1 cellular context compared by ENCODE assay signal in the genomic region with DNA sequence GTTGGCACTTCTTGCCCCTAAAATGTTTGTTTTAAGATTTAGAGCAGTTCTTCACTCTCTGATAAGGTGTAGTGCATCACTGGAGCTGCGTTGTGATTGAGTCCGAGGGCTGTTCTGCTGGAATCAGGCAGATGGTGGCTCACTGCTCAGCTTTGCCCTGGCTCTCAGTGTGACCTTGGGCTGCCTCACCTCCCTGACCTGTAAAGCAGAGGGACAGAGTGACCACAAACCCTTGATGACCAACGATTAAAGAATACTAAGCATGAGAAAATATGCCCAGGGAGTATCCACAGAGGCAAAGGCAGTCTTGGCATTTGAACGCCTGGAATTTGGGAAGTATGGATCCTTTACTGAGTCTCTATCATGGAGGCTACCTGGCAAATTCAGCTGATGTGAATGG.
TF ChIP-seq lines count a peak whose summit lies in the region.

No MANE protein-coding gene starts in this region.

TF ChIP-seq in A549, 52 proteins besides CTCF, POLR2A, EP300 and RAD21 (continued from another document):
- TF ChIP-seq, protein P1, sequence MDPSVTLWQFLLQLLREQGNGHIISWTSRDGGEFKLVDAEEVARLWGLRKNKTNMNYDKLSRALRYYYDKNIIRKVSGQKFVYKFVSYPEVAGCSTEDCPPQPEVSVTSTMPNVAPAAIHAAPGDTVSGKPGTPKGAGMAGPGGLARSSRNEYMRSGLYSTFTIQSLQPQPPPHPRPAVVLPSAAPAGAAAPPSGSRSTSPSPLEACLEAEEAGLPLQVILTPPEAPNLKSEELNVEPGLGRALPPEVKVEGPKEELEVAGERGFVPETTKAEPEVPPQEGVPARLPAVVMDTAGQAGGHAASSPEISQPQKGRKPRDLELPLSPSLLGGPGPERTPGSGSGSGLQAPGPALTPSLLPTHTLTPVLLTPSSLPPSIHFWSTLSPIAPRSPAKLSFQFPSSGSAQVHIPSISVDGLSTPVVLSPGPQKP (IDR thresholded peaks at IDR 0.05; ENCODE audit: low read depth, low read length): no peak
- no peak for TF ChIP-seq SREBF2 (IDR thresholded peaks at IDR 0.05)
- no peak for TF ChIP-seq JUN (IDR thresholded peaks at IDR 0.05)
- TF ChIP-seq JUNB (IDR thresholded peaks at IDR 0.05): no peak
- no peak for TF ChIP-seq HEYL (CRISPR knock-in tag; IDR thresholded peaks at IDR 0.05)
- TF ChIP-seq, protein P2, sequence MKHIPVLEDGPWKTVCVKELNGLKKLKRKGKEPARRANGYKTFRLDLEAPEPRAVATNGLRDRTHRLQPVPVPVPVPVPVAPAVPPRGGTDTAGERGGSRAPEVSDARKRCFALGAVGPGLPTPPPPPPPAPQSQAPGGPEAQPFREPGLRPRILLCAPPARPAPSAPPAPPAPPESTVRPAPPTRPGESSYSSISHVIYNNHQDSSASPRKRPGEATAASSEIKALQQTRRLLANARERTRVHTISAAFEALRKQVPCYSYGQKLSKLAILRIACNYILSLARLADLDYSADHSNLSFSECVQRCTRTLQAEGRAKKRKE (CRISPR knock-in tag; IDR thresholded peaks at IDR 0.05; ENCODE audit: low read depth): no peak
- no peak for TF ChIP-seq BHLHE40 (IDR thresholded peaks at IDR 0.05; ENCODE audit: low read depth, low read length)
- no peak for TF ChIP-seq HDAC2 (IDR thresholded peaks at IDR 0.05)
- TF ChIP-seq POLR2AphosphoS2 (conservative IDR thresholded peaks at IDR 0.05; ENCODE audit: low read length): no peak; the same call in 1 of the 2 replicates
- TF ChIP-seq, protein P3, sequence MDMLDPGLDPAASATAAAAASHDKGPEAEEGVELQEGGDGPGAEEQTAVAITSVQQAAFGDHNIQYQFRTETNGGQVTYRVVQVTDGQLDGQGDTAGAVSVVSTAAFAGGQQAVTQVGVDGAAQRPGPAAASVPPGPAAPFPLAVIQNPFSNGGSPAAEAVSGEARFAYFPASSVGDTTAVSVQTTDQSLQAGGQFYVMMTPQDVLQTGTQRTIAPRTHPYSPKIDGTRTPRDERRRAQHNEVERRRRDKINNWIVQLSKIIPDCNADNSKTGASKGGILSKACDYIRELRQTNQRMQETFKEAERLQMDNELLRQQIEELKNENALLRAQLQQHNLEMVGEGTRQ (IDR thresholded peaks at IDR 0.05): no peak
- no peak for TF ChIP-seq CEBPB (IDR thresholded peaks at IDR 0.05)
- TF ChIP-seq FOSB (CRISPR knock-in tag; IDR thresholded peaks at IDR 0.05): no peak
TF ChIP-seq in A549: peak in this region for 0.
